ENCODE assay signal across 1 cellular context in genomic region chr9:86876797-86877196, GRCh38.
TF ChIP-seq lines count a peak whose summit lies in the region.

No MANE protein-coding gene starts in this region.

TF ChIP-seq in HEK293, 187 proteins besides CTCF, POLR2A, EP300 and RAD21 (continued from another document):
- TF ChIP-seq KLF7 (tag by site-specific recombination; IDR thresholded peaks at IDR 0.05; ENCODE audit: borderline replicate concordance): no peak
- TF ChIP-seq, protein P1, sequence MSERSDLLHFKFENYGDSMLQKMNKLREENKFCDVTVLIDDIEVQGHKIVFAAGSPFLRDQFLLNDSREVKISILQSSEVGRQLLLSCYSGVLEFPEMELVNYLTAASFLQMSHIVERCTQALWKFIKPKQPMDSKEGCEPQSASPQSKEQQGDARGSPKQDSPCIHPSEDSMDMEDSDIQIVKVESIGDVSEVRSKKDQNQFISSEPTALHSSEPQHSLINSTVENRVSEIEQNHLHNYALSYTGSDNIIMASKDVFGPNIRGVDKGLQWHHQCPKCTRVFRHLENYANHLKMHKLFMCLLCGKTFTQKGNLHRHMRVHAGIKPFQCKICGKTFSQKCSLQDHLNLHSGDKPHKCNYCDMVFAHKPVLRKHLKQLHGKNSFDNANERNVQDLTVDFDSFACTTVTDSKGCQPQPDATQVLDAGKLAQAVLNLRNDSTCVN (tag by site-specific recombination; optimal IDR thresholded peaks at IDR 0.05): no peak
- 0 out of 2 replicates have a peak, but pooled peaks have one; percentile 14 for TF ChIP-seq GLIS1 (tag by site-specific recombination; IDR thresholded peaks at IDR 0.05)
- TF ChIP-seq YY2 (tag by site-specific recombination; IDR thresholded peaks at IDR 0.05): no peak
- TF ChIP-seq ZNF335 (tag by site-specific recombination; conservative IDR thresholded peaks at IDR 0.05): peak; percentile 31
- peak; percentile 67; the same call in 1 of the 2 replicates for TF ChIP-seq GLI2 (tag by site-specific recombination; IDR thresholded peaks at IDR 0.05; ENCODE audit: borderline replicate concordance, low read depth)
